ENCODE assay signal across 1 cellular context in genomic region chr11:65979261-65979759, GRCh38.
TF ChIP-seq lines count a peak whose summit lies in the region.

No MANE protein-coding gene starts in this region.

TF ChIP-seq in K562, 482 proteins besides CTCF, POLR2A, EP300 and RAD21:
- TF ChIP-seq ZNF41 (CRISPR knock-in tag; conservative IDR thresholded peaks at IDR 0.05): no peak
- no peak for TF ChIP-seq ZNF12 (CRISPR knock-in tag; IDR thresholded peaks at IDR 0.05)
